Comparison of ENCODE assay signal across 9 cellular contexts in genomic region chr4:144787365-144788263, GRCh38.
DNase-seq lines count a peak whose midpoint lies in the region; ATAC-seq, FAIRE-seq and TF ChIP-seq lines count a peak whose summit lies in the region.
"Had no signal": no experiment of that assay in that cellular context is flagged by ENCODE, and none has a peak within 500 bp of the region (broad histone marks: within the 10 kb centered on the region; RNA-seq: fewer than 3 reads in every experiment).

No MANE protein-coding gene starts in this region.

- no peaks in the 10 kb centered on the region for H3K4me1 Mint-ChIP-seq in CD4-positive, alpha-beta T cell (ENCODE audit: low read depth)
- H3K4me1 Mint-ChIP-seq in activated CD8-positive, alpha-beta T cell treated with anti-CD3 and anti-CD28 coated beads, Interleukin-2, amount 10 ng/mL, durations not matched to agents 7 days and 5 days (ENCODE audit: low read depth): no peaks in the 10 kb centered on the region
- H3K4me1 Mint-ChIP-seq: memory B cell had no signal

- no peaks in the 10 kb centered on the region for H3K27me3 Mint-ChIP-seq in CD4-positive, alpha-beta T cell
- peaks cover 3% of the 10 kb centered on the region for H3K27me3 Mint-ChIP-seq in activated CD8-positive, alpha-beta T cell treated with anti-CD3 and anti-CD28 coated beads, Interleukin-2, amount 10 ng/mL, durations not matched to agents 7 days and 5 days (ENCODE audit: low read depth)

- no peak overlapping the region for H3K4me3 Mint-ChIP-seq in CD4-positive, alpha-beta T cell
- H3K4me3 Mint-ChIP-seq in activated CD8-positive, alpha-beta T cell treated with anti-CD3 and anti-CD28 coated beads, Interleukin-2, amount 10 ng/mL, durations not matched to agents 7 days and 5 days: no peak overlapping the region
- H3K4me3 Mint-ChIP-seq: memory B cell had no signal

- FAIRE-seq in GM19239 (lab: Jason Lieb, UNC): peak; percentile 72

- no peaks in the 10 kb centered on the region for H3K9me3 ChIP-seq in CD4-positive, alpha-beta T cell (ENCODE audit: control insufficient read depth, low read length)

- H3K9me3 Mint-ChIP-seq in CD4-positive, alpha-beta T cell: no peaks in the 10 kb centered on the region
- no peaks in the 10 kb centered on the region for H3K9me3 Mint-ChIP-seq in activated CD8-positive, alpha-beta T cell treated with anti-CD3 and anti-CD28 coated beads, Interleukin-2, amount 10 ng/mL, durations not matched to agents 7 days and 5 days (ENCODE audit: insufficient read depth)

- no peak overlapping the region for H3K27ac Mint-ChIP-seq in CD4-positive, alpha-beta T cell
- no peak overlapping the region for H3K27ac Mint-ChIP-seq in activated CD8-positive, alpha-beta T cell treated with anti-CD3 and anti-CD28 coated beads, Interleukin-2, amount 10 ng/mL, durations not matched to agents 7 days and 5 days
- H3K27ac Mint-ChIP-seq: memory B cell had no signal

- intact Hi-C loops in CD4-positive, alpha-beta T cell (cut with DNase I, micrococcal nuclease): no loop called here

- TF ChIP-seq CTCF in CD4-positive, alpha-beta T cell (IDR thresholded peaks at IDR 0.05): peak; percentile 20

- CTCF ChIA-PET in CD4-positive, alpha-beta T cell (lab: Charles Lee): no interaction called here
- CTCF ChIA-PET in activated CD8-positive, alpha-beta T cell treated with anti-CD3 and anti-CD28 coated beads, Interleukin-2, amount 10 ng/mL, durations not matched to agents 7 days and 5 days (lab: Charles Lee): interaction anchor here (0.8 kb wide), 1 partner anchor 616 kb away, joined by 3 read pairs; no protein-coding TSS in a partner anchor

- POLR2A ChIA-PET in CD4-positive, alpha-beta T cell (lab: Charles Lee): no interaction called here
- POLR2A ChIA-PET in activated CD8-positive, alpha-beta T cell treated with anti-CD3 and anti-CD28 coated beads, Interleukin-2, amount 10 ng/mL, durations not matched to agents 7 days and 5 days (lab: Charles Lee): no interaction called here

- no peak overlapping the region for H3K27ac ChIP-seq in CD4-positive, alpha-beta T cell (ENCODE audit: low read depth, low read length)

- ATAC-seq in CD4-positive, alpha-beta T cell (ENCODE audit: poor library complexity): no peak
- no peak for ATAC-seq in activated CD8-positive, alpha-beta T cell treated with anti-CD3 and anti-CD28 coated beads, Interleukin-2, amount 10 ng/mL, durations not matched to agents 7 days and 5 days

- no peak for DNase-seq in CD4-positive, alpha-beta T cell
- DNase-seq in GM19239 (ENCODE audit: insufficient read length, low spot score): peak; percentile 21
- peak; percentile 11 for DNase-seq in HuH-7 (ENCODE audit: low spot score)
- peak; percentile 65 for DNase-seq in amniotic epithelial cell (ENCODE audit: low read depth)
- peak; percentile 71 for DNase-seq in left kidney (ENCODE audit: low read depth, low spot score)
- no peak for DNase-seq in DMS79 treated with DMSO at 0.1 percent for 48 hours (lab: John Stamatoyannopoulos, UW)
- no peak for DNase-seq in AG08395 (ENCODE audit: low spot score)
- DNase-seq in activated CD8-positive, alpha-beta T cell treated with anti-CD3 and anti-CD28 coated beads, Interleukin-2, amount 10 ng/mL, durations not matched to agents 7 days and 5 days: no peak

- no peaks in the 10 kb centered on the region for H3K36me3 Mint-ChIP-seq in CD4-positive, alpha-beta T cell (ENCODE audit: low read depth)
- no peaks in the 10 kb centered on the region for H3K36me3 Mint-ChIP-seq in activated CD8-positive, alpha-beta T cell treated with anti-CD3 and anti-CD28 coated beads, Interleukin-2, amount 10 ng/mL, durations not matched to agents 7 days and 5 days (ENCODE audit: low read depth)
- H3K36me3 Mint-ChIP-seq: memory B cell had no signal

- no peaks in the 10 kb centered on the region for H3K27me3 ChIP-seq in CD4-positive, alpha-beta T cell (ENCODE audit: control insufficient read depth, insufficient read depth, low read length)

Comparison
In these comparisons a context has a peak if more than half of its experiments do, and no peak if none do; other contexts are left out.
1. DNase-seq: peak in GM19239 (single experiment), HuH-7 (single experiment), amniotic epithelial cell (single experiment) and left kidney (single experiment); none in CD4-positive, alpha-beta T cell (0 of 10), DMS79 treated with DMSO at 0.1 percent for 48 hours (single experiment), AG08395 (single experiment) and activated CD8-positive, alpha-beta T cell treated with anti-CD3 and anti-CD28 coated beads, Interleukin-2, amount 10 ng/mL, durations not matched to agents 7 days and 5 days (single experiment).